Comparison of ENCODE assay signal across 1 cellular context in genomic region chr13:31161583-31162150, GRCh38.
A peak's percentile ranks its signal among the peaks of the same experiment; 100 is the strongest.
TF ChIP-seq lines count a peak whose summit lies in the region.

TSS of gene HSPH1 (minus strand) at chr13:31161904. CDS start at chr13:31161582, 322 bp downstream.

TF ChIP-seq in HepG2, 621 proteins besides CTCF, POLR2A, EP300 and RAD21 (continued from another document and continues in another):
- no peak for TF ChIP-seq PBX2 (CRISPR knock-in tag; IDR thresholded peaks at IDR 0.05)
- TF ChIP-seq RAD51 (IDR thresholded peaks at IDR 0.05; ENCODE audit: borderline replicate concordance) = no peak
- TF ChIP-seq TSC22D2 (CRISPR knock-in tag; IDR thresholded peaks at IDR 0.05; ENCODE audit: borderline replicate concordance) = peak; percentile 57; the same call in 1 of the 2 replicates
- TF ChIP-seq NFKBIZ (CRISPR knock-in tag; IDR thresholded peaks at IDR 0.05) = no peak
- TF ChIP-seq ZNF431 (CRISPR knock-in tag; IDR thresholded peaks at IDR 0.05; ENCODE audit: borderline replicate concordance, low read depth) = no peak
- TF ChIP-seq SMARCE1 (IDR thresholded peaks at IDR 0.05; ENCODE audit: borderline replicate concordance) = no peak
- no peak for TF ChIP-seq HNF1A (IDR thresholded peaks at IDR 0.05; ENCODE audit: low read depth)
- no peak for TF ChIP-seq HNF1A (CRISPR knock-in tag; IDR thresholded peaks at IDR 0.05; ENCODE audit: borderline replicate concordance)
- peak; percentile 62; the same call in 1 of the 2 replicates for TF ChIP-seq ZNF264 (CRISPR knock-in tag; IDR thresholded peaks at IDR 0.05)
- TF ChIP-seq MYC (CRISPR knock-in tag; IDR thresholded peaks at IDR 0.05; ENCODE audit: borderline replicate concordance) = peak; percentile 79; the same call in 1 of the 2 replicates
- TF ChIP-seq ZNF7 (CRISPR knock-in tag; IDR thresholded peaks at IDR 0.05) = no peak
- TF ChIP-seq SMYD3 (CRISPR knock-in tag; IDR thresholded peaks at IDR 0.05) = no peak
- TF ChIP-seq ZBTB44 (CRISPR knock-in tag; IDR thresholded peaks at IDR 0.05) = 0 out of 2 replicates have a peak, but pooled peaks have one; percentile 16
- TF ChIP-seq ATF4 (CRISPR knock-in tag; IDR thresholded peaks at IDR 0.05) = 0 out of 4 replicates have a peak, but pooled peaks of 1 of the 2 experiments have one; percentile 29
- no peak for TF ChIP-seq NONO (IDR thresholded peaks at IDR 0.05)
- TF ChIP-seq NONO (CRISPR knock-in tag; conservative IDR thresholded peaks at IDR 0.05) = no peak; the same call in 1 of the 2 replicates
- peak; percentile 89 for TF ChIP-seq ELF1 (CRISPR knock-in tag; IDR thresholded peaks at IDR 0.05)
- TF ChIP-seq CENPBD1 (CRISPR knock-in tag; IDR thresholded peaks at IDR 0.05; ENCODE audit: borderline replicate concordance, low read depth) = no peak
- no peak for TF ChIP-seq GPBP1L1 (CRISPR knock-in tag; IDR thresholded peaks at IDR 0.05)
- TF ChIP-seq USF2 (IDR thresholded peaks at IDR 0.05; ENCODE audit: low read depth, low read length) = peak; percentile 42; the same call in 1 of the 2 replicates
- peak; percentile 65 for TF ChIP-seq USF2 (CRISPR knock-in tag; IDR thresholded peaks at IDR 0.05; ENCODE audit: borderline replicate concordance)
- 0 out of 2 replicates have a peak, but pooled peaks have one; percentile 22 for TF ChIP-seq BRCA1 (CRISPR knock-in tag; IDR thresholded peaks at IDR 0.05)
- no peak for TF ChIP-seq XBP1 (CRISPR knock-in tag; IDR thresholded peaks at IDR 0.05)
- no peak for TF ChIP-seq ZNF180 (CRISPR knock-in tag; IDR thresholded peaks at IDR 0.05; ENCODE audit: borderline replicate concordance, low read depth)
- peak; percentile 98 for TF ChIP-seq ARID4A (CRISPR knock-in tag; IDR thresholded peaks at IDR 0.05; ENCODE audit: borderline replicate concordance)
- no peak for TF ChIP-seq PHF5A (CRISPR knock-in tag; IDR thresholded peaks at IDR 0.05; ENCODE audit: low read depth, unreplicated experiment)
- TF ChIP-seq ZBTB26 (CRISPR knock-in tag; IDR thresholded peaks at IDR 0.05; ENCODE audit: borderline replicate concordance) = peak; percentile 98
- no peak for TF ChIP-seq GLMP (CRISPR knock-in tag; IDR thresholded peaks at IDR 0.05; ENCODE audit: borderline replicate concordance)
- no peak for TF ChIP-seq ZNF432 (CRISPR knock-in tag; IDR thresholded peaks at IDR 0.05; ENCODE audit: borderline replicate concordance)
- no peak for TF ChIP-seq ZFP41 (CRISPR knock-in tag; IDR thresholded peaks at IDR 0.05; ENCODE audit: borderline replicate concordance)
- TF ChIP-seq HNF4A (CRISPR knock-in tag; IDR thresholded peaks at IDR 0.05) = no peak
- TF ChIP-seq FUBP1 (CRISPR knock-in tag; IDR thresholded peaks at IDR 0.05; ENCODE audit: borderline replicate concordance) = no peak
- TF ChIP-seq HES4 (CRISPR knock-in tag; IDR thresholded peaks at IDR 0.05; ENCODE audit: borderline replicate concordance) = peak; percentile 69; the same call in 1 of the 2 replicates
- no peak for TF ChIP-seq RXRA (CRISPR knock-in tag; IDR thresholded peaks at IDR 0.05)
- peak; percentile 66 for TF ChIP-seq ZNF263 (CRISPR knock-in tag; IDR thresholded peaks at IDR 0.05)
- TF ChIP-seq ZNF746 (CRISPR knock-in tag; IDR thresholded peaks at IDR 0.05) = no peak; the same call in 1 of the 2 replicates
